In genomic region chr7:24779283-24779655, GRCh38 we compare ENCODE assay signal across 1 cellular context.
TF ChIP-seq lines count a peak whose summit lies in the region.

No MANE protein-coding gene starts in this region.

TF ChIP-seq in IMR-90, 13 proteins besides CTCF, POLR2A, EP300 and RAD21:
- no peak for TF ChIP-seq CHD1 (IDR thresholded peaks at IDR 0.05; ENCODE audit: low read depth, low read length)
- no peak for TF ChIP-seq RFX5 (IDR thresholded peaks at IDR 0.05; ENCODE audit: low read depth, low read length)
- no peak for TF ChIP-seq NFE2L2 (IDR thresholded peaks at IDR 0.05; ENCODE audit: low read depth, low read length)
- TF ChIP-seq MXI1 (IDR thresholded peaks at IDR 0.05; ENCODE audit: borderline replicate concordance, low read depth, low read length) = no peak
- no peak for TF ChIP-seq USF2 (IDR thresholded peaks at IDR 0.05; ENCODE audit: low read depth, low read length)
- no peak for TF ChIP-seq ELK1 (IDR thresholded peaks at IDR 0.05; ENCODE audit: borderline replicate concordance, low read depth, low read length)
- no peak for TF ChIP-seq RCOR1 (IDR thresholded peaks at IDR 0.05; ENCODE audit: insufficient replicate concordance, low read length)
- no peak for TF ChIP-seq SMC3 (IDR thresholded peaks at IDR 0.05; ENCODE audit: low read depth, low read length)
- no peak for TF ChIP-seq FOS (IDR thresholded peaks at IDR 0.05; ENCODE audit: low read depth, low read length)
- no peak for TF ChIP-seq BHLHE40 (IDR thresholded peaks at IDR 0.05; ENCODE audit: low read depth, low read length)
- TF ChIP-seq MAFK (IDR thresholded peaks at IDR 0.05; ENCODE audit: low read depth, low read length) = no peak
- no peak for TF ChIP-seq CEBPB (IDR thresholded peaks at IDR 0.05; ENCODE audit: low read depth, low read length)
- no peak for TF ChIP-seq MAZ (IDR thresholded peaks at IDR 0.05; ENCODE audit: borderline replicate concordance, low read depth, low read length)
TF ChIP-seq in IMR-90: peak in this region for 0.
